In genomic region chr19:14118165-14119051, GRCh38 we compare ENCODE assay signal across 8 cellular contexts. TPM values are rescaled to one million over a fixed set of nuclear protein-coding genes. Genes with fewer than 3 reads are reported as not detected.
DNase-seq lines count a peak whose midpoint lies in the region; ATAC-seq and TF ChIP-seq lines count a peak whose summit lies in the region.

No MANE protein-coding gene starts in this region.

- DNase-seq in stimulated activated naive CD4-positive, alpha-beta T cell (lab: John Stamatoyannopoulos, UW) = peak; percentile 39 to 63 (median 58)
- no peak for DNase-seq in stimulated activated naive CD4-positive, alpha-beta T cell treated with Interleukin-2 at 50 U/mL for 16 hours (lab: John Stamatoyannopoulos, UW)
- DNase-seq in SIG-M5 treated with dmso at 0.1 percent for 504 hours (lab: John Stamatoyannopoulos, UW; ENCODE audit: unreplicated experiment) (peak; percentile 96), ascending aorta (ENCODE audit: low spot score in 2 of 2) (peak; percentile 79 to 94), right cardiac atrium (peak; percentile 89 to 92 (median 92)), posterior vena cava (ENCODE audit: low spot score) (peak; percentile 95)

- H3K4me1 ChIP-seq in ascending aorta (peaks cover 19 to 44% of the 10 kb centered on the region in 2 donors), right cardiac atrium (ENCODE audit: control insufficient read depth, insufficient read depth, low read length) (peaks cover 13% of the 10 kb centered on the region)

- ATAC-seq in HG03558 (IDR thresholded peaks at IDR 0.05; ENCODE audit: extremely low read depth, unreplicated experiment) = peak; percentile 21
- peak; percentile 58 for ATAC-seq in right cardiac atrium
- ATAC-seq in GM21576 (IDR thresholded peaks at IDR 0.05; ENCODE audit: unreplicated experiment) = no peak

- 2% methylated on average over 50 of the region's 61 CpGs for WGBS in right cardiac atrium

- no peaks in the 10 kb centered on the region for H3K27me3 ChIP-seq in ascending aorta
- H3K27me3 ChIP-seq in right cardiac atrium (ENCODE audit: control insufficient read depth, insufficient read depth) = no peaks in the 10 kb centered on the region

- peak overlapping the region; percentile 92 to 99 for H3K27ac ChIP-seq in ascending aorta
- peak overlapping the region; percentile 99 for H3K27ac ChIP-seq in right cardiac atrium (ENCODE audit: low read length)

- peak overlapping the region; percentile 63 to 66 for H3K4me3 ChIP-seq in ascending aorta
- peak overlapping the region; percentile 51 for H3K4me3 ChIP-seq in right cardiac atrium (ENCODE audit: low read length)

- intact Hi-C loops in ascending aorta (cut with DNase I) (loop anchor here (1.0 to 5.0 kb wide), 5 partner anchors 19 to 238 kb away; partner anchors contain the start of genes DCAF15, RFX1 and SAMD1), right cardiac atrium (cut with DNase I) (loop anchor here in 2 of 4 donors (5.0 kb wide), 2 partner anchors 36 to 46 kb away; partner anchors contain the start of gene MISP3 (in 1 of the 2)), posterior vena cava (cut with DNase I) (no loop called here)

- H3K36me3 ChIP-seq in ascending aorta = no peaks in the 10 kb centered on the region

- TF ChIP-seq CTCF in ascending aorta (IDR thresholded peaks at IDR 0.05) = no peak

- H3K9me3 ChIP-seq in ascending aorta = no peaks in the 10 kb centered on the region
- no peaks in the 10 kb centered on the region for H3K9me3 ChIP-seq in right cardiac atrium (ENCODE audit: control insufficient read depth, low read length)

RNA-seq across cellular contexts. Expression of gene PRKACA, which starts 0.8 kb away (rescaled TPM):
- total RNA-seq in ascending aorta (92.6 TPM), right cardiac atrium (100 to 1,000 TPM; 351 to 412 (median 373) TPM), posterior vena cava (100 to 1,000 TPM; 101 to 103 TPM)
- 256 TPM for polyA plus RNA-seq in right cardiac atrium

RNA-seq across cellular contexts. Expression of gene ASF1B, which starts 18.0 kb away (rescaled TPM):
- total RNA-seq in ascending aorta (7.8 TPM), right cardiac atrium (1 to 10 TPM in 3 of 4 donors, under 1 TPM in 1; 0.56 to 1.4 (median 1.2) TPM), posterior vena cava (under 1 TPM; 0.33 to 0.37 TPM)
- polyA plus RNA-seq in right cardiac atrium = 0.29 TPM

RNA-seq across cellular contexts. Expression of gene SAMD1, which starts 27.9 kb away (rescaled TPM):
- total RNA-seq in ascending aorta (9.4 TPM), right cardiac atrium (10 to 100 TPM; 34.0 to 53.8 (median 42.5) TPM), posterior vena cava (10 to 100 TPM; 22.7 to 23.6 TPM)
- 32.2 TPM for polyA plus RNA-seq in right cardiac atrium

RNA-seq across cellular contexts. Expression of gene C19orf67, which starts 32.8 kb away (rescaled TPM):
- total RNA-seq in ascending aorta (not detected), right cardiac atrium (not detected), posterior vena cava (not detected)
- polyA plus RNA-seq in right cardiac atrium = not detected

RNA-seq across cellular contexts. Expression of gene MISP3, which starts 45.8 kb away (rescaled TPM):
- 6.0 TPM for total RNA-seq in ascending aorta
- total RNA-seq in right cardiac atrium = 10 to 100 TPM in 1 of 4 donors, 1 to 10 TPM in 3; 6.4 to 10.3 (median 9.2) TPM
- polyA plus RNA-seq in right cardiac atrium = 11.1 TPM
- total RNA-seq in posterior vena cava = 1 to 10 TPM; 1.0 to 1.4 TPM
